In the genomic region with DNA sequence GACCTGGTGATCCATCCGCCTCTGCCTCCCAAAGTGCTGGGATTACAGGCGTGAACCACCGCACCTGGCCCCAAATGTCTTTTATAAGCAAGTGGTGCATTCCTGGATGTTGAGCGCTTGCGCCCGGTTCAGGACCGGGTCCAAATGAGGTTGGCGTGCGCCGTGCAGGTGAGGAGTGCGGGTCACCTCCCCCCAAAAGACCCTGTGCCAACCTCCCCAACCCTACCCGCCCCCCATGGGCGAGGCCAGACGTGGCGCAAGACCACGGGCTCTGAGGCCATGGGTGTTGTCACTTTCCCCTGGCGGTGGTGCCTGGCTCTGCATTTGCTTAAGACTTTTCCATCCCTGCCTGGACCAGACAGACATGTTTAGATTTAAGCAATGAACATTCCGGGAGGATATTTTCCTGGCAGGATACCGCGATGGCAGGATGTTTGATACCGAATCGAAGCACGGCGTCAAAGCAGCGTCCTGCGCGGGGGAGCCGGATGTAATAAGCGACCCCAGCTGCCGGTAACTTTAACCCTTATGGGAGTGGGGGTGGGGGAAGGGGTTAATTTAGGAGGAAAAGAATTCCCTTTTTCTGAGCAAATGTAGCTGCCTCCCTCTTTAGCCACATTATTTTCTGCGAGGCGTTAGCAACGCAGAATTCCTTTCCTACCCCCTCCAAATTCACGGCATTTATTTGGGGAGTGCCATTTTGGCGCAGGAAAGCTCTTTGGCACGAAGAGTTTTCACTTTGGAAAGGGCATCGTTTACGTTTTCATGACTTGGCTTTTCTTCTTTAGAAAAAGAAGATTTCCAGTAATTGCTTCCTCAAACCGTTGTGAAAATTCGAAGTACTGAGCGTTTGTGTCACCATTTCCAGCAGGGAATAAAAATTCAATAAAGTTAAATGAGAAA, we compare ENCODE assay signal across 8 cellular contexts. TPM values are rescaled to one million over a fixed set of nuclear protein-coding genes. Genes with fewer than 3 reads are reported as not detected.
DNase-seq lines count a peak whose midpoint lies in the region; ATAC-seq, FAIRE-seq and TF ChIP-seq lines count a peak whose summit lies in the region.

No MANE protein-coding gene starts in this region.

- no TSS peak for BruUV-seq in HepG2 (replicated peaks; lab: Mats Ljungman, UMichigan)

- no peak for TF ChIP-seq RAD21 in HepG2 (CRISPR knock-in tag; IDR thresholded peaks at IDR 0.05)

- peak overlapping the region; percentile 91 for H3K4me3 ChIP-seq in CD8-positive, alpha-beta T cell (ENCODE audit: low read depth, low read length)
- H3K4me3 ChIP-seq in WERI-Rb-1 (ENCODE audit: low read depth, low read length): peak overlapping the region; percentile 78
- H3K4me3 ChIP-seq in HepG2 (replicated peaks in 1 of 3; ENCODE audit: insufficient read depth in 1 of 3, low read depth in 2 of 3, low read length in 3 of 3): peak overlapping the region in 1 of 3 experiments; percentile 10; a peak in 1 of 6 replicates

- peaks cover 35% of the 10 kb centered on the region for H3K4me1 ChIP-seq in CD8-positive, alpha-beta T cell (ENCODE audit: insufficient read depth, low read length)
- H3K4me1 ChIP-seq in HepG2 (ENCODE audit: insufficient read depth, low read length): peaks cover 9% of the 10 kb centered on the region; the same call in 1 of the 2 replicates

- peak; percentile 64 for TF ChIP-seq CTCF in CD8-positive, alpha-beta T cell (IDR thresholded peaks at IDR 0.05)
- TF ChIP-seq CTCF in WERI-Rb-1 (IDR thresholded peaks at IDR 0.05; ENCODE audit: low read depth, low read length) (peak; percentile 59), HepG2 (CRISPR knock-in tag; IDR thresholded peaks at IDR 0.05) (peak; percentile 38)

- no peak for TF ChIP-seq EP300 in HepG2 (IDR thresholded peaks at IDR 0.05; ENCODE audit: low read depth in 2 of 2, low read length in 2 of 2)
- no peak for TF ChIP-seq EP300 in HepG2 (CRISPR knock-in tag; IDR thresholded peaks at IDR 0.05; ENCODE audit: borderline replicate concordance)

- H3K79me2 ChIP-seq in HepG2 (ENCODE audit: insufficient read depth, low read length): no peaks in the 10 kb centered on the region

- H4K20me1 ChIP-seq in HepG2 (ENCODE audit: insufficient read depth, low read length): no peaks in the 10 kb centered on the region

- WGBS in HepG2 (ENCODE audit: low lambda C conversion rate): 52% methylated on average over 26 of the region's 41 CpGs

- peak in 4 of 7 experiments; percentile 42 to 69 (median 46) for DNase-seq in CD8-positive, alpha-beta T cell
- peak; percentile 2 for DNase-seq in NCI-H2029 (lab: John Stamatoyannopoulos, UW)
- DNase-seq in WERI-Rb-1: peak; percentile 56
- peak; percentile 18 for DNase-seq in HepG2 (ENCODE audit: low spot score)
- peak; percentile 48 to 52 for DNase-seq in stimulated activated CD4-positive, alpha-beta T cell treated with anti-CD3 and anti-CD28 coated beads, Interleukin-4, amount 100 ng/mL, for 48 hours (ENCODE audit: low read depth in 2 of 2)

- no peaks in the 10 kb centered on the region for H3K9me3 ChIP-seq in CD8-positive, alpha-beta T cell (ENCODE audit: low read length)
- H3K9me3 ChIP-seq in WERI-Rb-1 (ENCODE audit: severe bottlenecking) (no peaks in the 10 kb centered on the region), HepG2 (ENCODE audit: low read length) (no peaks in the 10 kb centered on the region)

- FAIRE-seq in HepG2 (lab: Jason Lieb, UNC): no peak

- H3K9me3 Mint-ChIP-seq in CD8-positive, alpha-beta T cell: no peaks in the 10 kb centered on the region

- H3K27me3 Mint-ChIP-seq in CD8-positive, alpha-beta T cell (ENCODE audit: low read depth): peaks cover 4% of the 10 kb centered on the region

- H3K36me3 ChIP-seq in CD8-positive, alpha-beta T cell (ENCODE audit: insufficient read depth, low read length): no peaks in the 10 kb centered on the region
- H3K36me3 ChIP-seq in WERI-Rb-1 (no peaks in the 10 kb centered on the region), HepG2 (replicated peaks in 1 of 2; ENCODE audit: control insufficient read depth in 1 of 2, insufficient read depth in 2 of 2, low read length in 2 of 2) (no peaks in the 10 kb centered on the region)

- H3K36me3 Mint-ChIP-seq in CD8-positive, alpha-beta T cell: peaks cover 5% of the 10 kb centered on the region

- H3K4me3 Mint-ChIP-seq in CD8-positive, alpha-beta T cell: peak overlapping the region; percentile 93

- H3K27ac ChIP-seq in CD8-positive, alpha-beta T cell (ENCODE audit: low read depth, low read length): peak overlapping the region; percentile 91
- H3K27ac ChIP-seq in WERI-Rb-1 (no peak overlapping the region), cingulate gyrus (ENCODE audit: low read depth, low read length) (peak overlapping the region; percentile 54), HepG2 (ENCODE audit: extremely low read length, insufficient read depth, low read length) (no peak overlapping the region)

- no peak for TF ChIP-seq POLR2A in HepG2 (IDR thresholded peaks at IDR 0.05; ENCODE audit: insufficient read depth in 1 of 2, low read depth in 2 of 2, low read length in 2 of 2)

- H2AFZ ChIP-seq in HepG2 (ENCODE audit: low read length): no peak overlapping the region

- H3K27me3 ChIP-seq in CD8-positive, alpha-beta T cell (ENCODE audit: insufficient read depth, low read length): no peaks in the 10 kb centered on the region
- H3K27me3 ChIP-seq in WERI-Rb-1 (ENCODE audit: insufficient read depth, low read depth, severe bottlenecking) (no peaks in the 10 kb centered on the region), HepG2 (ENCODE audit: control insufficient read depth in 1 of 2, insufficient read depth in 2 of 2, low read length in 2 of 2) (peaks cover 3 to 21% of the 10 kb centered on the region in 2 experiments; a peak in 4 of 5 replicates)

- intact Hi-C loops in CD8-positive, alpha-beta T cell (cut with DNase I, micrococcal nuclease): loop anchor here (5.0 kb wide), 2 partner anchors 43 to 327 kb away; no protein-coding TSS in a partner anchor
- intact Hi-C loops in HepG2 (cut with micrococcal nuclease; ENCODE audit: unreplicated experiment): loop anchor here (10.0 kb wide), 1 partner anchor 975 kb away; no protein-coding TSS in a partner anchor

- CTCF ChIA-PET in CD8-positive, alpha-beta T cell (lab: Charles Lee): interaction anchor here (0.7 to 2.3 kb wide), 5 partner anchors 9 to 294 kb away, joined by 3 to 10 read pairs (median 6); partner anchors contain the start of genes IBA57 and RNF187
- CTCF ChIA-PET in HepG2 (lab: Yijun Ruan, JAX; ENCODE audit: low intra/inter-chr PET ratio, low total read pairs): no interaction called here

- peaks cover 54% of the 10 kb centered on the region for H3K4me1 Mint-ChIP-seq in CD8-positive, alpha-beta T cell (ENCODE audit: low read depth)

- ATAC-seq in CD8-positive, alpha-beta T cell: no peak
- ATAC-seq in GM21447 (IDR thresholded peaks at IDR 0.05; ENCODE audit: unreplicated experiment) (peak; percentile 20), HepG2 (peak; percentile 75), GM21381 (IDR thresholded peaks at IDR 0.05; ENCODE audit: unreplicated experiment) (no peak)

- H3K9ac ChIP-seq in HepG2 (ENCODE audit: insufficient read depth, low read depth, low read length): no peak overlapping the region

- POLR2A ChIA-PET in CD8-positive, alpha-beta T cell (lab: Charles Lee): interaction anchor here (0.7 to 3.2 kb wide), 5 partner anchors 27 to 322 kb away, joined by 3 to 38 read pairs (median 5); partner anchors contain the start of genes RNF187 and TRIM11
- POLR2A ChIA-PET in HepG2 (lab: Yijun Ruan, JAX): interaction anchor here (0.5 kb wide), 1 partner anchor 52 kb away, joined by 3 read pairs; the partner anchor contains the start of gene TRIM11

- in situ Hi-C loops in HepG2 (cut with HindIII; ENCODE audit: extremely low pct_ligation_motif_present, low pct_unique_long_range_greater_than_20kb): no loop called here

- H3K27ac Mint-ChIP-seq in CD8-positive, alpha-beta T cell: peak overlapping the region; percentile 99

- no peak overlapping the region for H3K4me2 ChIP-seq in HepG2 (ENCODE audit: low read depth, low read length)

RNA-seq across cellular contexts. Expression of gene RNF187, which starts 27.8 kb away (rescaled TPM):
- total RNA-seq in CD8-positive, alpha-beta T cell: 10 to 100 TPM; 34.8 to 35.8 TPM
- 43.0 and 59.4 TPM in 2 replicates for total RNA-seq in HepG2 (2016; rRNA removed; fragmentation: Illumina TruSeq; extraction: Trizol)
- total RNA-seq in HepG2 (2016; cell fraction: cytosol; rRNA removed; fragmentation: Illumina TruSeq; extraction: Trizol; ENCODE audit: low read depth): 8.6 and 11.6 TPM in 2 replicates
- 41.8 and 57.0 TPM in 2 replicates for total RNA-seq in HepG2 (2016; cell fraction: insoluble cytoplasmic fraction; rRNA removed; fragmentation: Illumina TruSeq; extraction: Trizol)
- 21.8 and 27.3 TPM in 2 replicates for total RNA-seq in HepG2 (2016; cell fraction: membrane; rRNA removed; fragmentation: Illumina TruSeq; extraction: Trizol)
- 22.1 and 22.9 TPM in 2 replicates for total RNA-seq in HepG2 (2016; cell fraction: nucleus; rRNA removed; fragmentation: Illumina TruSeq; extraction: Trizol)
- polyA plus RNA-seq in HepG2 (2011; rRNA removed): 41.2 and 41.3 TPM in 2 replicates
- 38.3 TPM in 2 replicates for polyA plus RNA-seq in HepG2 (2011; cell fraction: cytosol; rRNA removed)
- polyA plus RNA-seq in HepG2 (2011; cell fraction: nucleus; rRNA removed): 22.6 and 27.4 TPM in 2 replicates
- 48.3 and 79.3 TPM in 2 replicates for polyA plus RNA-seq in HepG2 (2012)
- polyA plus RNA-seq in HepG2 (2016; cell fraction: cytosol; fragmentation: Illumina TruSeq; extraction: Trizol; ENCODE audit: low read depth): 10.5 and 14.2 TPM in 2 replicates
- polyA plus RNA-seq in HepG2 (2016; cell fraction: insoluble cytoplasmic fraction; fragmentation: Illumina TruSeq; extraction: Trizol; ENCODE audit: low read depth): 64.2 and 75.2 TPM in 2 replicates
- 22.9 and 27.3 TPM in 2 replicates for polyA plus RNA-seq in HepG2 (2016; cell fraction: membrane; fragmentation: Illumina TruSeq; extraction: Trizol; ENCODE audit: low read depth)
- 45.5 and 53.2 TPM in 2 replicates for polyA plus RNA-seq in HepG2 (2016; cell fraction: nucleus; fragmentation: Illumina TruSeq; extraction: Trizol; ENCODE audit: insufficient read depth, low read depth)
- 55.5 and 56.5 TPM in 2 replicates for polyA minus RNA-seq in HepG2 (2011; rRNA and poly(A)+ RNA removed; ENCODE audit: low replicate concordance)
- polyA minus RNA-seq in HepG2 (2011; cell fraction: cytosol; rRNA and poly(A)+ RNA removed): 29.7 and 36.4 TPM in 2 replicates
- 16.2 and 16.4 TPM in 2 replicates for polyA minus RNA-seq in HepG2 (2011; cell fraction: nucleus; rRNA and poly(A)+ RNA removed)

RNA-seq across cellular contexts. Expression of gene TRIM17, which starts 42.7 kb away (rescaled TPM):
- 1 to 10 TPM; 1.1 to 1.4 TPM for total RNA-seq in CD8-positive, alpha-beta T cell
- 0.64 TPM in 1 of 2 replicates, not detected in the other for total RNA-seq in HepG2 (2016; rRNA removed; fragmentation: Illumina TruSeq; extraction: Trizol)
- total RNA-seq in HepG2 (2016; cell fraction: cytosol; rRNA removed; fragmentation: Illumina TruSeq; extraction: Trizol; ENCODE audit: low read depth): not detected in 2 replicates
- 0.10 and 0.45 TPM in 2 replicates for total RNA-seq in HepG2 (2016; cell fraction: insoluble cytoplasmic fraction; rRNA removed; fragmentation: Illumina TruSeq; extraction: Trizol)
- not detected in 2 replicates for total RNA-seq in HepG2 (2016; cell fraction: membrane; rRNA removed; fragmentation: Illumina TruSeq; extraction: Trizol)
- 0.72 and 0.81 TPM in 2 replicates for total RNA-seq in HepG2 (2016; cell fraction: nucleus; rRNA removed; fragmentation: Illumina TruSeq; extraction: Trizol)
- 0.22 and 0.32 TPM in 2 replicates for polyA plus RNA-seq in HepG2 (2011; rRNA removed)
- 0.10 and 0.11 TPM in 2 replicates for polyA plus RNA-seq in HepG2 (2011; cell fraction: cytosol; rRNA removed)
- polyA plus RNA-seq in HepG2 (2011; cell fraction: nucleus; rRNA removed): 1.6 and 1.9 TPM in 2 replicates
- polyA plus RNA-seq in HepG2 (2012): 0.24 and 0.27 TPM in 2 replicates
- polyA plus RNA-seq in HepG2 (2016; cell fraction: cytosol; fragmentation: Illumina TruSeq; extraction: Trizol; ENCODE audit: low read depth): not detected in 2 replicates
- polyA plus RNA-seq in HepG2 (2016; cell fraction: insoluble cytoplasmic fraction; fragmentation: Illumina TruSeq; extraction: Trizol; ENCODE audit: low read depth): 0.14 and 0.22 TPM in 2 replicates
- not detected in 2 replicates for polyA plus RNA-seq in HepG2 (2016; cell fraction: membrane; fragmentation: Illumina TruSeq; extraction: Trizol; ENCODE audit: low read depth)
- 1.2 and 1.4 TPM in 2 replicates for polyA plus RNA-seq in HepG2 (2016; cell fraction: nucleus; fragmentation: Illumina TruSeq; extraction: Trizol; ENCODE audit: insufficient read depth, low read depth)
- 0.58 TPM in 1 of 2 replicates, not detected in the other for polyA minus RNA-seq in HepG2 (2011; rRNA and poly(A)+ RNA removed; ENCODE audit: low replicate concordance)
- polyA minus RNA-seq in HepG2 (2011; cell fraction: cytosol; rRNA and poly(A)+ RNA removed): not detected in 2 replicates
- polyA minus RNA-seq in HepG2 (2011; cell fraction: nucleus; rRNA and poly(A)+ RNA removed): 0.64 and 0.75 TPM in 2 replicates

RNA-seq across cellular contexts. Expression of gene TRIM11, which starts 52.7 kb away (rescaled TPM):
- 10 to 100 TPM; 36.6 to 40.3 TPM for total RNA-seq in CD8-positive, alpha-beta T cell
- total RNA-seq in HepG2 (2016; rRNA removed; fragmentation: Illumina TruSeq; extraction: Trizol): 9.7 and 16.1 TPM in 2 replicates
- total RNA-seq in HepG2 (2016; cell fraction: cytosol; rRNA removed; fragmentation: Illumina TruSeq; extraction: Trizol; ENCODE audit: low read depth): 8.8 and 9.6 TPM in 2 replicates
- 10.0 and 15.4 TPM in 2 replicates for total RNA-seq in HepG2 (2016; cell fraction: insoluble cytoplasmic fraction; rRNA removed; fragmentation: Illumina TruSeq; extraction: Trizol)
- total RNA-seq in HepG2 (2016; cell fraction: membrane; rRNA removed; fragmentation: Illumina TruSeq; extraction: Trizol): 12.1 and 13.4 TPM in 2 replicates
- 16.6 and 19.2 TPM in 2 replicates for total RNA-seq in HepG2 (2016; cell fraction: nucleus; rRNA removed; fragmentation: Illumina TruSeq; extraction: Trizol)
- polyA plus RNA-seq in HepG2 (2011; rRNA removed): 6.3 and 8.8 TPM in 2 replicates
- 4.7 and 6.1 TPM in 2 replicates for polyA plus RNA-seq in HepG2 (2011; cell fraction: cytosol; rRNA removed)
- polyA plus RNA-seq in HepG2 (2011; cell fraction: nucleus; rRNA removed): 33.2 and 33.5 TPM in 2 replicates
- 7.8 and 13.4 TPM in 2 replicates for polyA plus RNA-seq in HepG2 (2012)
- 1.3 and 1.5 TPM in 2 replicates for polyA plus RNA-seq in HepG2 (2016; cell fraction: cytosol; fragmentation: Illumina TruSeq; extraction: Trizol; ENCODE audit: low read depth)
- 9.6 and 11.4 TPM in 2 replicates for polyA plus RNA-seq in HepG2 (2016; cell fraction: insoluble cytoplasmic fraction; fragmentation: Illumina TruSeq; extraction: Trizol; ENCODE audit: low read depth)
- 2.2 and 2.7 TPM in 2 replicates for polyA plus RNA-seq in HepG2 (2016; cell fraction: membrane; fragmentation: Illumina TruSeq; extraction: Trizol; ENCODE audit: low read depth)
- 33.8 and 38.7 TPM in 2 replicates for polyA plus RNA-seq in HepG2 (2016; cell fraction: nucleus; fragmentation: Illumina TruSeq; extraction: Trizol; ENCODE audit: insufficient read depth, low read depth)
- polyA minus RNA-seq in HepG2 (2011; rRNA and poly(A)+ RNA removed; ENCODE audit: low replicate concordance): 19.6 and 39.2 TPM in 2 replicates
- 6.6 and 7.0 TPM in 2 replicates for polyA minus RNA-seq in HepG2 (2011; cell fraction: cytosol; rRNA and poly(A)+ RNA removed)
- polyA minus RNA-seq in HepG2 (2011; cell fraction: nucleus; rRNA and poly(A)+ RNA removed): 17.0 and 20.8 TPM in 2 replicates

Comparison
In these comparisons a context has a peak if more than half of its experiments do, and no peak if none do; other contexts are left out.
1. ATAC-seq: peak in GM21447 (single experiment) and HepG2 (single experiment); none in CD8-positive, alpha-beta T cell (single experiment) and GM21381 (single experiment).
2. DNase-seq: peak in every context shown above with its lines; median percentile 56 in WERI-Rb-1; 50 in stimulated activated CD4-positive, alpha-beta T cell treated with anti-CD3 and anti-CD28 coated beads, Interleukin-4, amount 100 ng/mL, for 48 hours; 46 in CD8-positive, alpha-beta T cell; 18 in HepG2; 2 in NCI-H2029.
3. H3K27ac ChIP-seq: peak in CD8-positive, alpha-beta T cell (single experiment) and cingulate gyrus (single experiment); none in WERI-Rb-1 (single experiment) and HepG2 (single experiment).
4. Peak in every context shown above with its lines, with median percentiles within 50 percentile points of each other: CTCF ChIP-seq.